In the genomic region with DNA sequence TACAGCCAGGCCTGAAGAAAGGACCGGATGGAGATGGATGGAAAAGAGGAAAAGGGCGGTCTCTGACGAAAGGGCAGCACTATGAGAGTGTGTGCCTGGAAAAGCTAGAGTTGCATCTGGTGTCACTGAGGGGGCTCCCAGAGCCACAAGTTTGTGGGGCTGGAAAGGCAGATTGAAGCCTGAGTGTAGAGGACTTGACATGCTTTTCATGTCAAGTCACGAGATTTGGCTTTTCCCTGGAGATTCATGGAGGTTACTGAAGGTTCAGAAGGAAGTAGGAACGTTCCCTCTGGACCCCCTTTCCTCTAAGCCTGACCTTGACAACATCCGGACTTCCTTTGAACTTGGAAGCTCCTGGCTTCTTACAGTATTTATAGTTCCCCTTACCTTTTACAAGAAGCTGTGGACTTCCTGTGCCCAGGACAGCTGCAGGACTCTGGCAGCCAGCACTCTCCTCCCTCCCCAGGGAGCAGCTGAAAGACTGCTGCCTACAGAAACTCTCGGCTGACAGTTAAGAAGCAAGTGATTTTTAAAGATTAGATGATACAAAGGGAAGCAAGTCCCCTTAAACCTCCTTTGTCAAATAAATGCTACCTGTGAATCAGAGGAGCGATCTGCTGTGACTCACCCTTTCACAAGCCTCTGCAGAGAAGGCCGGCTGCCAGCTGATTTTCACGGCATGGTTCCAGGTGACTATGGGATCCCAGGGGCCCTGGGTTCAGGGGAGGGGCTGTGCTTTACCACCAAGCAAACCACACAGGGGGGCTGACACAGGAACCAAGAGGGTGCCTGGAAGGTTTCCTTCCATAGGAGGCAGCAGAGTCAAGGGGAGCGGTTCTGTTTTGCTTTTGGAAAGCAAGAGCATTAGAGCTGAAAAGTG, we compare ENCODE assay signal across 8 cellular contexts.
A peak's percentile ranks its signal among the peaks of the same experiment; 100 is the strongest.
DNase-seq lines count a peak whose midpoint lies in the region; ATAC-seq and TF ChIP-seq lines count a peak whose summit lies in the region.

No MANE protein-coding gene starts in this region.

- H3K27me3 Mint-ChIP-seq in activated CD4-positive, alpha-beta memory T cell treated with anti-CD3 and anti-CD28 coated beads, Interleukin-2, amount 10 ng/mL, durations not matched to agents 7 days and 5 days = no peaks in the 10 kb centered on the region

- POLR2A ChIA-PET in activated CD4-positive, alpha-beta memory T cell treated with anti-CD3 and anti-CD28 coated beads, Interleukin-2, amount 10 ng/mL, durations not matched to agents 7 days and 5 days (lab: Charles Lee) = interaction anchor here (1.7 kb wide), 1 partner anchor 220 kb away, joined by 4 read pairs; no protein-coding TSS in a partner anchor

- CTCF ChIA-PET in activated CD4-positive, alpha-beta memory T cell treated with anti-CD3 and anti-CD28 coated beads, Interleukin-2, amount 10 ng/mL, durations not matched to agents 7 days and 5 days (lab: Charles Lee) = no interaction called here

- H3K36me3 Mint-ChIP-seq in activated CD4-positive, alpha-beta memory T cell treated with anti-CD3 and anti-CD28 coated beads, Interleukin-2, amount 10 ng/mL, durations not matched to agents 7 days and 5 days (ENCODE audit: low read depth) = no peaks in the 10 kb centered on the region

- H3K4me3 ChIP-seq in LNCaP clone FGC (ENCODE audit: low read depth, low read length) (no peak overlapping the region), fibroblast of villous mesenchyme (ENCODE audit: low read depth, low read length) (no peak overlapping the region)

- TF ChIP-seq CTCF in LNCaP clone FGC (IDR thresholded peaks at IDR 0.05; ENCODE audit: control insufficient read depth, extremely low read depth, insufficient read depth) (peak; percentile 20; the same call in 1 of the 2 replicates), fibroblast of villous mesenchyme (IDR thresholded peaks at IDR 0.05; ENCODE audit: insufficient read depth, low read depth, low read length) (peak; percentile 39)

- peak; percentile 65 for DNase-seq in activated effector memory CD4-positive, alpha-beta T cell treated with anti-CD3 and anti-CD28 coated beads, Interleukin-2, amount 50 U/mL, for 16 hours
- no peak for DNase-seq in activated effector memory CD4-positive, alpha-beta T cell treated with Interleukin-2 at 50 U/mL for 16 hours
- peak; percentile 25 for DNase-seq in LNCaP clone FGC (ENCODE audit: low read depth)
- DNase-seq in activated CD4-positive, alpha-beta memory T cell treated with anti-CD3 and anti-CD28 coated beads, Interleukin-2, amount 10 ng/mL, durations not matched to agents 7 days and 5 days = no peak
- peak; percentile 30 for DNase-seq in fibroblast of villous mesenchyme (ENCODE audit: low read depth)
- DNase-seq in retina = peak; percentile 32
- no peak for DNase-seq in midbrain (lab: John Stamatoyannopoulos, UW)

- H3K9me3 Mint-ChIP-seq in activated CD4-positive, alpha-beta memory T cell treated with anti-CD3 and anti-CD28 coated beads, Interleukin-2, amount 10 ng/mL, durations not matched to agents 7 days and 5 days = no peaks in the 10 kb centered on the region

- ATAC-seq in GM21528 (IDR thresholded peaks at IDR 0.05; ENCODE audit: low FRiP score, unreplicated experiment) = no peak

- peak overlapping the region; percentile 42 for H3K27ac Mint-ChIP-seq in activated CD4-positive, alpha-beta memory T cell treated with anti-CD3 and anti-CD28 coated beads, Interleukin-2, amount 10 ng/mL, durations not matched to agents 7 days and 5 days

- H3K4me1 Mint-ChIP-seq in activated CD4-positive, alpha-beta memory T cell treated with anti-CD3 and anti-CD28 coated beads, Interleukin-2, amount 10 ng/mL, durations not matched to agents 7 days and 5 days = peaks cover 7% of the 10 kb centered on the region

- H3K4me3 Mint-ChIP-seq in activated CD4-positive, alpha-beta memory T cell treated with anti-CD3 and anti-CD28 coated beads, Interleukin-2, amount 10 ng/mL, durations not matched to agents 7 days and 5 days = no peak overlapping the region

Comparison
In these comparisons a context has a peak if more than half of its experiments do, and no peak if none do; other contexts are left out.
1. DNase-seq: peak in activated effector memory CD4-positive, alpha-beta T cell treated with anti-CD3 and anti-CD28 coated beads, Interleukin-2, amount 50 U/mL, for 16 hours (single experiment), LNCaP clone FGC (single experiment), fibroblast of villous mesenchyme (single experiment) and retina (single experiment); none in activated effector memory CD4-positive, alpha-beta T cell treated with Interleukin-2 at 50 U/mL for 16 hours (single experiment), activated CD4-positive, alpha-beta memory T cell treated with anti-CD3 and anti-CD28 coated beads, Interleukin-2, amount 10 ng/mL, durations not matched to agents 7 days and 5 days (single experiment) and midbrain (single experiment).